Comparison of ENCODE assay signal across 15 cellular contexts in the genomic region with DNA sequence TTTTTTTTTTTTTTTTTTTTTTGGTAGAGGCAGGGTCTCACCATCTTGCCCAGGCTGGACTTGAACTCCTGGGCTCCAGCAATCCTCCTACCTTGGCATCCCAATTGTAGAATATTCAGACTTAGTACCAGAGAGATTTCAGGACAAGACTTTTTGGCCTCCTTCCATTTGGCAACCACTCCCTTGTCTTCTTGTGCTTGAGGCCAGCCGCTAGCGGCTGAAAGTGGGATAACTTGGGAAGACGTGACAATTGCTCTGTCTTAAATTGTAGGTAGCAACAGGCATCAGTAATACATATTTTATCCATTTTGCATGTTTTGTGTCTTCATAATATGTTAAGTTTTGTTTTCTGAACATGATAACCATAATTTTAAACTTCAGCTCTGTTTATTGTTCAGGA. TPM values are rescaled to one million over a fixed set of nuclear protein-coding genes. Genes with fewer than 3 reads are reported as not detected.
DNase-seq lines count a peak whose midpoint lies in the region; ATAC-seq, FAIRE-seq and TF ChIP-seq lines count a peak whose summit lies in the region.
"Had no signal": no experiment of that assay in that cellular context is flagged by ENCODE, and none has a peak within 500 bp of the region (broad histone marks: within the 10 kb centered on the region; RNA-seq: fewer than 3 reads in every experiment).

No MANE protein-coding gene starts in this region.

- BruUV-seq in K562 (replicated peaks; lab: Mats Ljungman, UMichigan), result no TSS peak

- TF ChIP-seq RAD21 in K562 (CRISPR knock-in tag; conservative IDR thresholded peaks at IDR 0.05 in 1 of 2, IDR thresholded peaks at IDR 0.05 in 1 of 2), result no peak

- intact Hi-C loops in K562 (cut with micrococcal nuclease), result no loop called here

- peak; percentile 37 for FAIRE-seq in K562 (lab: Jason Lieb, UNC)
- FAIRE-seq: endothelial cell of umbilical vein, small intestine had no signal

- no peaks in the 10 kb centered on the region for H3K4me1 ChIP-seq in K562 (replicated peaks in 1 of 2; ENCODE audit: control insufficient read depth in 2 of 2, insufficient read depth in 2 of 2, low read length in 2 of 2)
- peaks cover 8 to 61% (median 14%) of the 10 kb centered on the region in 3 donors for H3K4me1 ChIP-seq in gastroesophageal sphincter

- DNase-seq in EH (ENCODE audit: low read depth), result peak; percentile 32
- peak in 1 of 4 experiments; percentile 19 for DNase-seq in K562 (ENCODE audit: extremely low read depth in 1 of 4, low spot score in 3 of 4)
- DNase-seq in germinal center (ENCODE audit: low spot score), result no peak
- no peak for DNase-seq in activated effector memory CD4-positive, alpha-beta T cell treated with Interleukin-2 at 50 U/mL for 16 hours
- DNase-seq: activated naive CD4-positive, alpha-beta T cell treated with anti-CD3 and anti-CD28 coated beads for 36 hours; cerebellar nuclear complex; NCI-H1048; small intestine; stimulated activated naive CD8-positive, alpha-beta T cell treated with anti-CD3 and anti-CD28 coated beads, Interleukin-15, Interleukin-2, amounts not matched to agents 100 U/mL and 50 U/mL, for 24 hours had no signal

- no peaks in the 10 kb centered on the region for H3K36me3 Mint-ChIP-seq in nephron (ENCODE audit: low read depth)

- in situ Hi-C loops in K562 (cut with MboI), result no loop called here

- H3K27ac ChIP-seq in K562 (ENCODE audit: extremely low read depth, low read depth, low read length) (no peak overlapping the region), gastroesophageal sphincter (peak overlapping the region in 1 of 4 donors; percentile 69)

- ATAC-seq in K562 (peak; percentile 58; the same call in 1 of the 3 replicates), gastroesophageal sphincter (peak; percentile 52), GM18858 (IDR thresholded peaks at IDR 0.05; ENCODE audit: unreplicated experiment) (no peak), HG03439 (IDR thresholded peaks at IDR 0.05; ENCODE audit: unreplicated experiment) (no peak)
- ATAC-seq: stimulated activated naive CD8-positive, alpha-beta T cell treated with anti-CD3 and anti-CD28 coated beads, Interleukin-15, Interleukin-2, amounts not matched to agents 100 U/mL and 50 U/mL, for 24 hours had no signal

- H3K27ac Mint-ChIP-seq in nephron, result no peak overlapping the region
- H3K27ac Mint-ChIP-seq: activated naive CD4-positive, alpha-beta T cell treated with anti-CD3 and anti-CD28 coated beads for 36 hours had no signal

- H3K9me1 ChIP-seq in K562 (ENCODE audit: control insufficient read depth, insufficient read depth, low read length), result no peaks in the 10 kb centered on the region

- POLR2A ChIA-PET in K562 (lab: Yijun Ruan, JAX), result no interaction called here

- no peaks in the 10 kb centered on the region for H3K9me3 ChIP-seq in K562 (replicated peaks; ENCODE audit: control insufficient read depth, insufficient read depth, low read depth, low read length)
- H3K9me3 ChIP-seq in gastroesophageal sphincter, result no peaks in the 10 kb centered on the region

- CTCF ChIA-PET in K562 (lab: Yijun Ruan, JAX; ENCODE audit: low intra/inter-chr PET ratio), result no interaction called here

- H3K9ac ChIP-seq in K562 (ENCODE audit: insufficient read depth in 1 of 2, low read depth in 2 of 2, low read length in 2 of 2), result no peak overlapping the region

- H3K27me3 ChIP-seq in K562 (ENCODE audit: control insufficient read depth in 2 of 2, insufficient read depth in 2 of 2, low read length in 2 of 2), result no peaks in the 10 kb centered on the region
- no peaks in the 10 kb centered on the region for H3K27me3 ChIP-seq in gastroesophageal sphincter

- H3K79me2 ChIP-seq in K562 (ENCODE audit: control insufficient read depth, insufficient read depth, low read length), result no peaks in the 10 kb centered on the region

- H3K36me3 ChIP-seq in K562 (ENCODE audit: control insufficient read depth, insufficient read depth, low read length) (no peaks in the 10 kb centered on the region), gastroesophageal sphincter (no peaks in the 10 kb centered on the region)

- H3K27me3 Mint-ChIP-seq in nephron (ENCODE audit: low read depth), result no peaks in the 10 kb centered on the region

- H3K4me3 Mint-ChIP-seq in nephron, result no peak overlapping the region
- H3K4me3 Mint-ChIP-seq: activated naive CD4-positive, alpha-beta T cell treated with anti-CD3 and anti-CD28 coated beads for 36 hours had no signal

- no peaks in the 10 kb centered on the region for H4K20me1 ChIP-seq in K562 (replicated peaks; ENCODE audit: control insufficient read depth, insufficient read depth, low read length)

- H3K4me1 Mint-ChIP-seq in nephron, result peaks cover 63% of the 10 kb centered on the region

- no peak overlapping the region for H3K4me2 ChIP-seq in K562 (ENCODE audit: insufficient read depth, low read length)

- TF ChIP-seq CTCF in K562 (IDR thresholded peaks at IDR 0.05 in 2 of 3, conservative IDR thresholded peaks at IDR 0.05 in 1 of 3; ENCODE audit: insufficient read depth in 2 of 3, low read depth in 1 of 3, low read length in 3 of 3) (no peak), gastroesophageal sphincter (IDR thresholded peaks at IDR 0.05) (peak; percentile 26 to 70 (median 42)), nephron (IDR thresholded peaks at IDR 0.05; ENCODE audit: unreplicated experiment in 3 of 3) (peak in 2 of 3 experiments; percentile 23 to 28)

- TF ChIP-seq EP300 in K562 (IDR thresholded peaks at IDR 0.05; ENCODE audit: low read length), result no peak
- no peak for TF ChIP-seq EP300 in gastroesophageal sphincter (IDR thresholded peaks at IDR 0.05)

- TF ChIP-seq POLR2A in K562 (conservative IDR thresholded peaks at IDR 0.05), result no peak
- no peak for TF ChIP-seq POLR2A in gastroesophageal sphincter (IDR thresholded peaks at IDR 0.05)

- no peak overlapping the region for H2AFZ ChIP-seq in K562 (ENCODE audit: low read depth, low read length)

- H3K4me3 ChIP-seq in K562, result no peak overlapping the region
- no peak overlapping the region for H3K4me3 ChIP-seq in gastroesophageal sphincter

- 9% methylated on average over 3 of the region's 3 CpGs for WGBS in K562 (ENCODE audit: insufficient coverage, low coverage, missing lambda C conversion rate)
- whole genome bisulfite sequencing in gastroesophageal sphincter (ENCODE audit: low coverage in 1 of 2), 2 donors, result 10 to 27% methylated on average over 2 to 3 of the region's 3 CpGs

- no peaks in the 10 kb centered on the region for H3K9me3 Mint-ChIP-seq in nephron
- H3K9me3 Mint-ChIP-seq: activated naive CD4-positive, alpha-beta T cell treated with anti-CD3 and anti-CD28 coated beads for 36 hours had no signal

TF ChIP-seq in K562, 482 proteins besides CTCF, POLR2A, EP300 and RAD21:
- TF ChIP-seq, protein P1, sequence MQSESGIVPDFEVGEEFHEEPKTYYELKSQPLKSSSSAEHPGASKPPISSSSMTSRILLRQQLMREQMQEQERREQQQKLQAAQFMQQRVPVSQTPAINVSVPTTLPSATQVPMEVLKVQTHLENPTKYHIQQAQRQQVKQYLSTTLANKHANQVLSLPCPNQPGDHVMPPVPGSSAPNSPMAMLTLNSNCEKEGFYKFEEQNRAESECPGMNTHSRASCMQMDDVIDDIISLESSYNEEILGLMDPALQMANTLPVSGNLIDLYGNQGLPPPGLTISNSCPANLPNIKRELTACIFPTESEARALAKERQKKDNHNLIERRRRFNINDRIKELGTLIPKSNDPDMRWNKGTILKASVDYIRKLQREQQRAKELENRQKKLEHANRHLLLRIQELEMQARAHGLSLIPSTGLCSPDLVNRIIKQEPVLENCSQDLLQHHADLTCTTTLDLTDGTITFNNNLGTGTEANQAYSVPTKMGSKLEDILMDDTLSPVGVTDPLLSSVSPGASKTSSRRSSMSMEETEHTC (IDR thresholded peaks at IDR 0.05), result no peak
- 0 out of 2 replicates have a peak, but pooled peaks have one; percentile 26 for TF ChIP-seq NFIC (IDR thresholded peaks at IDR 0.05)

RNA-seq across cellular contexts. Expression of a gene that starts 53.3 kb away (rescaled TPM):
- 0.02 and 0.09 TPM in 2 replicates for total RNA-seq in K562 (2011; cell fraction: chromatin; rRNA removed; ENCODE audit: low replicate concordance)
- total RNA-seq in K562 (2011; cell fraction: nucleolus; rRNA removed), result under 0.01 TPM in 2 replicates
- under 0.01 and 0.31 TPM in 2 replicates for total RNA-seq in K562 (2011; cell fraction: nucleoplasm; rRNA removed)
- total RNA-seq in K562 (2014; rRNA removed), result under 0.01 TPM in 1 of 2 replicates, not detected in the other
- under 0.01 TPM in 2 replicates for total RNA-seq in K562 (2014; rRNA removed; fragmentation: Illumina TruSeq; extraction: Trizol)
- total RNA-seq in K562 (2015; rRNA removed; fragmentation: Illumina TruSeq; extraction: Trizol), result under 0.01 and 0.07 TPM in 2 replicates
- total RNA-seq in K562 (2021), result 0.07 and 0.20 TPM in 2 replicates
- 0.01 TPM in 1 of 2 replicates, not detected in the other for polyA plus RNA-seq in K562 (2011; rRNA removed)
- 0.06 TPM in 1 of 2 replicates, not detected in the other for polyA plus RNA-seq in K562 (2011; cell fraction: cytosol; rRNA removed)
- under 0.01 and 0.01 TPM in 2 replicates for polyA plus RNA-seq in K562 (2011; cell fraction: nucleus; rRNA removed)
- 0.18 and 0.43 TPM in 2 replicates for polyA plus RNA-seq in K562 (2012)
- polyA plus RNA-seq in K562 (2014; fragmentation: Illumina TruSeq; extraction: Trizol), result not detected in 2 replicates
- under 1 TPM; 0.11 TPM for polyA plus RNA-seq in K562 (2014; fragmentation: Nextera tagmentation; extraction: Ambion mirVana)
- polyA plus RNA-seq in K562 (2014; rRNA removed), result under 0.01 TPM in 1 of 2 replicates, not detected in the other
- 0.06 and 0.07 TPM in 2 replicates for polyA minus RNA-seq in K562 (2011; rRNA and poly(A)+ RNA removed)
- polyA minus RNA-seq in K562 (2011; cell fraction: cytosol; rRNA and poly(A)+ RNA removed), result not detected in 2 replicates
- polyA minus RNA-seq in K562 (2011; cell fraction: nucleus; rRNA and poly(A)+ RNA removed), result 0.13 and 0.22 TPM in 2 replicates
- 10 to 100 TPM in 2 of 4 donors, 1 to 10 TPM in 2; 5.0 to 12.8 (median 8.3) TPM for total RNA-seq in gastroesophageal sphincter
- total RNA-seq: H4 had no signal

Comparison
In these comparisons a context has a peak if more than half of its experiments do, and no peak if none do; other contexts are left out.
1. ATAC-seq: peak in K562 (single experiment) and gastroesophageal sphincter (single experiment); none in GM18858 (single experiment) and HG03439 (single experiment).
2. CTCF ChIP-seq: peak in gastroesophageal sphincter (4 of 4) and nephron (2 of 3); none in K562 (0 of 3).
3. RNA of a gene that starts 53.3 kb away (total RNA-seq): 5.0 to 12.8 TPM in gastroesophageal sphincter; under 0.01 to 0.31 TPM in K562; every median in the first group is over 4 times any median in the second.